In the genomic region with DNA sequence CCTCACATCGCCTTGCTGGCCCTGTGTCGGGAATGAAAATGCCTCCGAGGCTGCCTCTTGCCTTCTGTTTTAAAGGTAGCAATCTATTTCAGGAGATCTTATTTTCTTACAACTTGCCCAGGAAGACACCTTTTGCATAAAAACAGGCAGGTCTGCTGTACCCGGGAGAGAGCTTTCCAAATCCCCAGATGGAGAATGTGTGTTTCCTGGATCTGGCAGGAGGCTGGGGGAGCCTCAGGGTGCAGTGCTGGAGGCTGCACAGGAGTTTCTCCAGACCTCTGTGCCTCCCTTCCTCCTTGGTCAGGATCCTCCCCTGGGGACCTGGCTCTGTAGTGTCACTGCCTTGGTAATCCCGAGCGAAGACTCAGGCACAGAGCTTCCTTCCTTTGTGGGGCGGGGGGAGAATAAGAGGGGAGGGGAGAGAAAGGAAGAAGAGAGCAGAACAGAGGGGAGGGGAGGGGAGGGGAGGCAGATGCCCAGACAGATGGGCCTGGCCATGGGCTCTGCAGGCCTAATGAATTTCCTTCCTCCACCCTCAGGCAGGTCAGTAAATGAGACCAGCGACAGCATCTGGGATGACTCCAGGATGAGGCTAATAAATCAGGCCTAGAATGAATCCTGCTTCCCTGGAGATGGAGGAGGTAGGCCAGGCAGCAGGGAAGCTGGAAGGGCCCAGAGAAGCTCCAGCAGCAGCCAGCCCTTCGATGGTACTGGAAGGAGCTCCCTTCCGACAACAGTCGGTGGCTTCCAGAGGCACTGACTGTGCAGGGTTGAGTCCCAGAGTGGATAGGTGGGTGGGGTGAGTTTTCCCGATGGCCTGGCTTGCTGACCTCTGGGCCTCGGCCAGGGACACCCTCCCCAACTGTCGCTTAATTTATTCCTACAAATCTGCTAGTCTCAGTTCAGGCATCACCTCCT, we compare ENCODE assay signal across 14 cellular contexts.
DNase-seq lines count a peak whose midpoint lies in the region; ATAC-seq and TF ChIP-seq lines count a peak whose summit lies in the region.
"Had no signal": no experiment of that assay in that cellular context is flagged by ENCODE, and none has a peak within 500 bp of the region (broad histone marks: within the 10 kb centered on the region; RNA-seq: fewer than 3 reads in every experiment).

No MANE protein-coding gene starts in this region.

- no peak for DNase-seq in GM12864 (ENCODE audit: low read depth)
- DNase-seq in NCI-H82 (lab: John Stamatoyannopoulos, UW): peak; percentile 96
- no peak for DNase-seq in endodermal cell
- DNase-seq in posterior vena cava (ENCODE audit: low spot score): peak; percentile 55
- DNase-seq in EL: no peak
- DNase-seq in left ventricle myocardium superior: no peak
- DNase-seq in NCI-H1417 treated with DMSO at 0.1 percent for 48 hours (lab: John Stamatoyannopoulos, UW): no peak
- no peak for DNase-seq in breast epithelium (ENCODE audit: low spot score in 2 of 2)
- DNase-seq: stimulated activated CD4-positive, alpha-beta T cell treated with anti-CD3 and anti-CD28 coated beads, Interleukin-4, amount 100 ng/mL, for 24 hours; T-helper 17 cell had no signal

- H3K27me3 Mint-ChIP-seq in endodermal cell (ENCODE audit: insufficient read depth): no peaks in the 10 kb centered on the region

- peaks cover 26% of the 10 kb centered on the region for H3K36me3 Mint-ChIP-seq in endodermal cell (ENCODE audit: low read depth)

- H3K9me3 Mint-ChIP-seq in endodermal cell: no peaks in the 10 kb centered on the region
- H3K9me3 Mint-ChIP-seq: activated T-helper 2 cell treated with anti-CD3 and anti-CD28 coated beads, Interferon-gamma antibody, Interleukin-2, Interleukin-4, amounts not matched to agents 10 μg/mL and 5 μg/mL and 100 μg/mL, durations not matched to agents 14 hours and 24 hours and 36 hours had no signal

- H3K4me3 ChIP-seq in GM12864 (ENCODE audit: low read depth, low read length) (no peak overlapping the region), endodermal cell (ENCODE audit: low read length) (no peak overlapping the region), breast epithelium (no peak overlapping the region)
- H3K4me3 ChIP-seq: cardiac muscle cell, smooth muscle cell had no signal

- H3K27ac ChIP-seq in endodermal cell (ENCODE audit: low read depth, low read length): peak overlapping the region; percentile 85
- no peak overlapping the region for H3K27ac ChIP-seq in breast epithelium
- H3K27ac ChIP-seq: cardiac muscle cell had no signal

- intact Hi-C loops in posterior vena cava (cut with DNase I) (no loop called here), left ventricle myocardium superior (cut with micrococcal nuclease) (no loop called here), breast epithelium (cut with DNase I; ENCODE audit: low total_unique reads) (no loop called here)

- H3K4me1 Mint-ChIP-seq in endodermal cell: no peaks in the 10 kb centered on the region

- TF ChIP-seq CTCF in GM12864 (IDR thresholded peaks at IDR 0.05; ENCODE audit: low read depth, low read length, missing control alignments): peak; percentile 4
- no peak for TF ChIP-seq CTCF in endodermal cell (conservative IDR thresholded peaks at IDR 0.05)
- no peak for TF ChIP-seq CTCF in breast epithelium (IDR thresholded peaks at IDR 0.05)

- H3K4me3 Mint-ChIP-seq in endodermal cell: no peak overlapping the region
- H3K4me3 Mint-ChIP-seq: T-helper 17 cell had no signal

- TF ChIP-seq POLR2A in breast epithelium (IDR thresholded peaks at IDR 0.05): no peak

- H3K9me3 ChIP-seq in endodermal cell (ENCODE audit: control insufficient read depth, low read length) (no peaks in the 10 kb centered on the region), breast epithelium (no peaks in the 10 kb centered on the region)

- 83 to 86% methylated on average over 4 to 14 of the region's 14 CpGs for WGBS in endodermal cell (ENCODE audit: insufficient coverage in 1 of 2, insufficient read length in 1 of 2), 2 experiments

- H3K27me3 ChIP-seq in endodermal cell (ENCODE audit: control insufficient read depth, insufficient read depth, low read length, poor library complexity, severe bottlenecking) (no peaks in the 10 kb centered on the region), breast epithelium (no peaks in the 10 kb centered on the region)
- H3K27me3 ChIP-seq: cardiac muscle cell had no signal

- no peak overlapping the region for H3K27ac Mint-ChIP-seq in endodermal cell
- H3K27ac Mint-ChIP-seq: activated T-helper 2 cell treated with anti-CD3 and anti-CD28 coated beads, Interferon-gamma antibody, Interleukin-2, Interleukin-4, amounts not matched to agents 10 μg/mL and 5 μg/mL and 100 μg/mL, durations not matched to agents 14 hours and 24 hours and 36 hours; T-helper 17 cell had no signal

- H3K4me1 ChIP-seq in endodermal cell (ENCODE audit: control insufficient read depth, insufficient read depth, low read length) (no peaks in the 10 kb centered on the region), breast epithelium (no peaks in the 10 kb centered on the region)

- ATAC-seq in left ventricle myocardium superior: no peak
- ATAC-seq: activated CD4-positive, CD25-positive, alpha-beta regulatory T cell treated with anti-CD3 and anti-CD28 coated beads, Interleukin-2, amount 50 U/mL, for 24 hours; T-helper 17 cell had no signal

- no peak overlapping the region for H3K9ac ChIP-seq in endodermal cell (ENCODE audit: extremely low read depth, low read length, poor library complexity, severe bottlenecking)

- H3K36me3 ChIP-seq in endodermal cell (ENCODE audit: control insufficient read depth, insufficient read depth, low read length) (no peaks in the 10 kb centered on the region), breast epithelium (no peaks in the 10 kb centered on the region)
- H3K36me3 ChIP-seq: cardiac muscle cell had no signal

Comparison
In these comparisons a context has a peak if more than half of its experiments do, and no peak if none do; other contexts are left out.
1. DNase-seq: peak in NCI-H82 (single experiment) and posterior vena cava (single experiment); none in GM12864 (single experiment), endodermal cell (single experiment), EL (single experiment), left ventricle myocardium superior (single experiment), NCI-H1417 treated with DMSO at 0.1 percent for 48 hours (single experiment) and breast epithelium (0 of 2).